ENCODE assay signal across 8 cellular contexts in genomic region chr11:12179521-12179920, GRCh38.
DNase-seq lines count a peak whose midpoint lies in the region; ATAC-seq, FAIRE-seq and TF ChIP-seq lines count a peak whose summit lies in the region.

No MANE protein-coding gene starts in this region.

- H2AFZ ChIP-seq in neuronal stem cell (ENCODE audit: low read length), result no peak overlapping the region

- H3K23ac ChIP-seq in neuronal stem cell (ENCODE audit: low read depth, low read length, poor library complexity), result no peak overlapping the region

- TF ChIP-seq CTCF in dorsolateral prefrontal cortex (IDR thresholded peaks at IDR 0.05 in 54 of 56, conservative IDR thresholded peaks at IDR 0.05 in 2 of 56; ENCODE audit: low read depth in 1 of 56, partially characterized antibody in 56 of 56) (no peak), kidney (IDR thresholded peaks at IDR 0.05; ENCODE audit: borderline replicate concordance, extremely low read depth, insufficient read depth) (no peak)

- H2BK5ac ChIP-seq in neuronal stem cell (ENCODE audit: low read length), result no peak overlapping the region

- H2BK120ac ChIP-seq in neuronal stem cell (ENCODE audit: low read depth, low read length), result no peak overlapping the region

- no CpG with 5 or more reads among the region's 4 CpGs for WGBS in neuronal stem cell (ENCODE audit: extremely low coverage in 2 of 2, insufficient read length in 2 of 2, insufficient replicate concordance in 1 of 2), 2 donors

- H3K14ac ChIP-seq in neuronal stem cell (ENCODE audit: low read length), result no peak overlapping the region

- H3K27me3 ChIP-seq in dorsolateral prefrontal cortex (no peaks in the 10 kb centered on the region), neuronal stem cell (ENCODE audit: control insufficient read depth in 3 of 3, insufficient read depth in 3 of 3, low read depth in 1 of 3, low read length in 3 of 3) (no peaks in the 10 kb centered on the region)

- H3K4me1 ChIP-seq in neuronal stem cell (ENCODE audit: control insufficient read depth in 2 of 2, insufficient read depth in 1 of 2, low read depth in 1 of 2, low read length in 2 of 2) (peaks cover 0 to 6% of the 10 kb centered on the region in 2 donors), kidney (ENCODE audit: control insufficient read depth in 1 of 2, insufficient read depth in 1 of 2, low read depth in 1 of 2, low read length in 2 of 2) (peaks cover 0 to 2% of the 10 kb centered on the region in 2 donors)

- FAIRE-seq in kidney (lab: Jason Lieb, UNC), result no peak

- no peak overlapping the region for H3K4ac ChIP-seq in neuronal stem cell (ENCODE audit: low read length)

- H4K91ac ChIP-seq in neuronal stem cell (ENCODE audit: low read depth, low read length, poor library complexity), result peak overlapping the region; percentile 58

- no peak overlapping the region for H3K4me2 ChIP-seq in neuronal stem cell (ENCODE audit: insufficient read depth, low read length, poor library complexity, severe bottlenecking)

- intact Hi-C loops in dorsolateral prefrontal cortex (cut with DNase I), result no loop called here
- intact Hi-C loops in kidney (cut with DNase I), result no loop called here

- peak overlapping the region; percentile 76 for H3K18ac ChIP-seq in neuronal stem cell (ENCODE audit: low read length)

- no peak for ATAC-seq in HG03378 (IDR thresholded peaks at IDR 0.05; ENCODE audit: unreplicated experiment)

- H2AK5ac ChIP-seq in neuronal stem cell (ENCODE audit: low read depth, low read length), result no peak overlapping the region

- H3K36me3 ChIP-seq in neuronal stem cell (replicated peaks in 1 of 2; ENCODE audit: control insufficient read depth in 2 of 2, insufficient read depth in 2 of 2, low read length in 2 of 2), result no peaks in the 10 kb centered on the region
- H3K36me3 ChIP-seq in kidney (ENCODE audit: control insufficient read depth in 1 of 2, insufficient read depth in 2 of 2, low read length in 2 of 2), result no peaks in the 10 kb centered on the region

- H2BK15ac ChIP-seq in neuronal stem cell (ENCODE audit: low read length), result peak overlapping the region; percentile 6

- H3K9ac ChIP-seq in neuronal stem cell (ENCODE audit: low read depth, low read length, poor library complexity) (no peak overlapping the region), kidney (ENCODE audit: low read length in 2 of 2) (no peak overlapping the region)

- H3K9me3 ChIP-seq in neuronal stem cell (replicated peaks in 1 of 2; ENCODE audit: control insufficient read depth in 2 of 2, insufficient read depth in 1 of 2, low read depth in 1 of 2, low read length in 2 of 2) (no peaks in the 10 kb centered on the region), kidney (ENCODE audit: control insufficient read depth in 1 of 2, low read length in 2 of 2) (no peaks in the 10 kb centered on the region)

- H3K27ac ChIP-seq in dorsolateral prefrontal cortex (peak overlapping the region in 41 of 59 donors; percentile 5 to 80 (median 49)), neuronal stem cell (replicated peaks; ENCODE audit: low read length) (no peak overlapping the region), kidney (ENCODE audit: low read depth in 2 of 2, low read length in 2 of 2) (no peak overlapping the region)

- H4K8ac ChIP-seq in neuronal stem cell (ENCODE audit: low read depth, low read length), result no peak overlapping the region

- no peak overlapping the region for H3K4me3 ChIP-seq in dorsolateral prefrontal cortex
- H3K4me3 ChIP-seq in neuronal stem cell (ENCODE audit: low read length in 2 of 2), result no peak overlapping the region
- H3K4me3 ChIP-seq in kidney (ENCODE audit: low read length in 2 of 2), result no peak overlapping the region

- H3K79me1 ChIP-seq in neuronal stem cell (ENCODE audit: low read depth, low read length), result no peaks in the 10 kb centered on the region

- DNase-seq in DMS 273 treated with DMSO at 0.1 percent for 48 hours (lab: John Stamatoyannopoulos, UW) (peak; percentile 9), NCI-H2171 (lab: John Stamatoyannopoulos, UW) (peak; percentile 57), dorsolateral prefrontal cortex (peak in 3 of 10 donors; percentile 54 to 70 (median 63)), neuronal stem cell (ENCODE audit: low spot score) (no peak), 8988T (no peak), kidney (no peak)
- no peak for DNase-seq in stimulated activated CD4-positive, alpha-beta T cell treated with anti-CD3 and anti-CD28 coated beads, Interleukin-4, amount 100 ng/mL, for 1 hour

- H2BK12ac ChIP-seq in neuronal stem cell (ENCODE audit: low read length), result no peak overlapping the region

Comparison
In these comparisons a context has a peak if more than half of its experiments do, and no peak if none do; other contexts are left out.
1. DNase-seq: peak in DMS 273 treated with DMSO at 0.1 percent for 48 hours (single experiment) and NCI-H2171 (single experiment); none in neuronal stem cell (single experiment), stimulated activated CD4-positive, alpha-beta T cell treated with anti-CD3 and anti-CD28 coated beads, Interleukin-4, amount 100 ng/mL, for 1 hour (single experiment), 8988T (single experiment) and kidney (single experiment).
2. H3K27ac ChIP-seq: peak in dorsolateral prefrontal cortex (41 of 59); none in neuronal stem cell (single experiment) and kidney (0 of 2).